ENCODE assay signal across 30 cellular contexts in the genomic region with DNA sequence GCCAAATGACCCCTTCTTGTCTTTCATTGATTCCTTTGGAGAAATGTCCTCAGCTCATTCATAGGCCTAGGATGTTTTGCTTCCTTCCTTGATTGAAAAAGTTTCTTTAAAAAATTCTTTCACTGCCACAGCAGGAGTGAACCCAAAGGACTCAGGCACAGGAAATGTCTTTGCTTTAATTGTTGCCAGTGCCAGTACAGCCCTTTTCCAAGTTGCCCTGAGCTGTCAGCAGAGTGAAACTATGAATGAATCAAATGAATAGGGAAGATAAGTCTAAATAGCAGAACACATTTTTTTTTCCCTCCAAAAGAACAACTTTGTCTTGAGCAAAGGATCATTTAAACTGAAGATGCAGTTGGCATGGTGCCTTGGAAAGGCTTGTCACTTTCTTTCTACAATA.
DNase-seq lines count a peak whose midpoint lies in the region; ATAC-seq and TF ChIP-seq lines count a peak whose summit lies in the region.
"Had no signal": no experiment of that assay in that cellular context is flagged by ENCODE, and none has a peak within 500 bp of the region (broad histone marks: within the 10 kb centered on the region; RNA-seq: fewer than 3 reads in every experiment).

No MANE protein-coding gene starts in this region.

- no peak overlapping the region for H3K4me3 Mint-ChIP-seq in chondrocyte (ENCODE audit: unreplicated experiment)
- peak overlapping the region; percentile 55 for H3K4me3 Mint-ChIP-seq in natural killer cell treated with Interleukin-12 subunit alpha and Interleukin-12 subunit beta and Interleukin-15 and Interleukin-18, amount 100 ng/mL, for 72 hours
- H3K4me3 Mint-ChIP-seq: activated CD8-positive, alpha-beta T cell treated with anti-CD3 and anti-CD28 coated beads for 36 hours; activated T-helper 1 cell treated with anti-CD3 and anti-CD28 coated beads, Interleukin-12 subunit alpha, Interleukin-12 subunit beta, Interleukin-2, Interleukin-4 antibody, amounts not matched to agents 30 ng/mL and 10 ng/mL and 1 ng/mL, durations not matched to agents 14 hours and 24 hours and 36 hours; CD4-positive, alpha-beta T cell; HFFc6; stimulated activated naive CD8-positive, alpha-beta T cell treated with anti-CD3 and anti-CD28 coated beads, Interleukin-15, Interleukin-2, amounts not matched to agents 100 ng/mL and 50 ng/mL, for 24 hours had no signal

- no peak overlapping the region for H3K27ac ChIP-seq in IMR-90 (ENCODE audit: insufficient read depth, low read length)
- H3K27ac ChIP-seq: adrenal gland, gastroesophageal sphincter, left lung, testis had no signal

- no peak overlapping the region for H2AK9ac ChIP-seq in IMR-90 (replicated peaks; ENCODE audit: low read depth, low read length, poor library complexity)

- intact Hi-C loops in Right ventricle myocardium inferior (cut with DNase I) (no loop called here), Right ventricle myocardium superior (cut with DNase I) (no loop called here), IMR-90 (cut with micrococcal nuclease) (no loop called here)

- H3K27me3 ChIP-seq in IMR-90 (ENCODE audit: control insufficient read depth, insufficient read depth, low read length) = no peaks in the 10 kb centered on the region
- H3K27me3 ChIP-seq: adrenal gland, body of pancreas, dorsolateral prefrontal cortex, gastroesophageal sphincter, left lung, testis had no signal

- H3K18ac ChIP-seq in IMR-90 (ENCODE audit: low read depth, low read length) = no peak overlapping the region

- no peak overlapping the region; the same call in 1 of the 2 replicates for H3K23ac ChIP-seq in IMR-90 (ENCODE audit: low read depth, low read length)

- no peak overlapping the region for H3K4me3 ChIP-seq in IMR-90 (ENCODE audit: insufficient read depth, low read depth, low read length)
- H3K4me3 ChIP-seq: adrenal gland, body of pancreas, dorsolateral prefrontal cortex, gastroesophageal sphincter, left lung, testis had no signal

- TF ChIP-seq CTCF in IMR-90 (conservative IDR thresholded peaks at IDR 0.05; ENCODE audit: low read depth, low read length) (no peak), chondrocyte (IDR thresholded peaks at IDR 0.05) (no peak)

- peak overlapping the region; percentile 70 for H3K27ac Mint-ChIP-seq in chondrocyte (ENCODE audit: unreplicated experiment)
- H3K27ac Mint-ChIP-seq in natural killer cell treated with Interleukin-12 subunit alpha and Interleukin-12 subunit beta and Interleukin-15 and Interleukin-18, amount 100 ng/mL, for 72 hours = peak overlapping the region; percentile 12 to 60
- H3K27ac Mint-ChIP-seq: activated CD8-positive, alpha-beta T cell treated with anti-CD3 and anti-CD28 coated beads for 36 hours; activated T-helper 1 cell treated with anti-CD3 and anti-CD28 coated beads, Interleukin-12 subunit alpha, Interleukin-12 subunit beta, Interleukin-2, Interleukin-4 antibody, amounts not matched to agents 30 ng/mL and 10 ng/mL and 1 ng/mL, durations not matched to agents 14 hours and 24 hours and 36 hours; CD4-positive, alpha-beta T cell; HFFc6; stimulated activated naive CD8-positive, alpha-beta T cell treated with anti-CD3 and anti-CD28 coated beads, Interleukin-15, Interleukin-2, amounts not matched to agents 100 ng/mL and 50 ng/mL, for 24 hours had no signal

- no peak overlapping the region for H2AFZ ChIP-seq in IMR-90 (replicated peaks; ENCODE audit: low read length, poor library complexity)

- DNase-seq in Right ventricle myocardium inferior (ENCODE audit: missing footprints) (no peak), Right ventricle myocardium superior (no peak), IMR-90 (no peak), chondrocyte (ENCODE audit: low spot score) (no peak), HuH-7.5 (ENCODE audit: low spot score) (no peak), NCI-H1694 (lab: John Stamatoyannopoulos, UW) (no peak)
- no peak for DNase-seq in natural killer cell treated with Interleukin-12 subunit alpha and Interleukin-12 subunit beta and Interleukin-15 and Interleukin-18, amount 100 ng/mL, for 72 hours (ENCODE audit: low spot score)
- DNase-seq in effector CD4-positive, alpha-beta T cell = no peak
- DNase-seq: 8988T; activated CD8-positive, alpha-beta memory T cell treated with anti-CD3 and anti-CD28 coated beads, Interleukin-2, amount 50 U/mL, for 48 hours; activated CD8-positive, alpha-beta T cell treated with anti-CD3 and anti-CD28 coated beads for 36 hours; activated naive CD4-positive, alpha-beta T cell treated with Interleukin-2 at 50 U/mL for 16 hours; adrenal gland; body of pancreas; CD4-positive, alpha-beta T cell; cerebellar nuclear complex; dorsolateral prefrontal cortex; HFFc6; left lung; NCI-H1105; NCI-H187 treated with DMSO at 0.1 percent for 48 hours; NCI-H2171 treated with DMSO at 0.1 percent for 48 hours; NCI-H510A; RPMI8226; small intestine; testis had no signal

- H3K14ac ChIP-seq in IMR-90 (replicated peaks; ENCODE audit: low read depth, low read length) = 0 out of 2 replicates have a peak overlapping the region, but pooled peaks have one; percentile 7

- H3K9me1 ChIP-seq in IMR-90 (ENCODE audit: insufficient read depth, low read length) = 0 out of 2 replicates have a peak, but pooled peaks cover 3% of the 10 kb centered on the region

- no peak overlapping the region for H2BK20ac ChIP-seq in IMR-90 (ENCODE audit: low read depth, low read length)

- no peak overlapping the region for H3K4me2 ChIP-seq in IMR-90 (ENCODE audit: low read depth, low read length)

- in situ Hi-C loops in IMR-90 (cut with MboI; ENCODE audit: low sequenced_read_pairs) = loop anchor here (10.0 kb wide), 1 partner anchor 440 kb away; no protein-coding TSS in a partner anchor

- no peak for TF ChIP-seq RAD21 in IMR-90 (IDR thresholded peaks at IDR 0.05; ENCODE audit: low read length)

- no peaks in the 10 kb centered on the region for H3K36me3 Mint-ChIP-seq in chondrocyte (ENCODE audit: low read depth)
- H3K36me3 Mint-ChIP-seq in natural killer cell treated with Interleukin-12 subunit alpha and Interleukin-12 subunit beta and Interleukin-15 and Interleukin-18, amount 100 ng/mL, for 72 hours = no peaks in the 10 kb centered on the region
- H3K36me3 Mint-ChIP-seq: naive thymus-derived CD8-positive, alpha-beta T cell had no signal

- no peak overlapping the region for H2AK5ac ChIP-seq in IMR-90 (ENCODE audit: low read depth, low read length)

- dilution Hi-C loops in IMR-90 (cut with HindIII; ENCODE audit: low sequenced_read_pairs, unreplicated experiment) = no loop called here

- POLR2A ChIA-PET in IMR-90 (lab: Charles Lee; ENCODE audit: unreplicated experiment) = interaction anchor here (0.7 kb wide), 1 partner anchor 9 kb away, joined by 3 read pairs; no protein-coding TSS in a partner anchor

- peaks cover 33 to 55% of the 10 kb centered on the region in 2 experiments for H3K79me1 ChIP-seq in IMR-90 (ENCODE audit: low read depth in 1 of 2, low read length in 2 of 2)

- no peak overlapping the region for H3K9ac ChIP-seq in IMR-90 (ENCODE audit: low read depth, low read length)

- H4K20me1 ChIP-seq in IMR-90 (ENCODE audit: insufficient read depth, low read length) = no peaks in the 10 kb centered on the region; the same call in 1 of the 2 replicates

- CTCF ChIA-PET in IMR-90 (lab: Yijun Ruan, JAX) = no interaction called here

- H4K8ac ChIP-seq in IMR-90 (ENCODE audit: low read depth in 2 of 2, low read length in 2 of 2) = no peak overlapping the region

- H2BK5ac ChIP-seq in IMR-90 (ENCODE audit: low read depth, low read length, poor library complexity, severe bottlenecking) = no peak overlapping the region

- no peaks in the 10 kb centered on the region for H3K9me3 ChIP-seq in IMR-90 (ENCODE audit: control insufficient read depth, insufficient read depth, low read length)
- H3K9me3 ChIP-seq: adrenal gland, body of pancreas, gastroesophageal sphincter, left lung, testis had no signal

- no peak overlapping the region for H3K56ac ChIP-seq in IMR-90 (ENCODE audit: extremely low read depth, insufficient read depth, low read length)

- H3K4ac ChIP-seq in IMR-90 (ENCODE audit: low read depth, low read length) = no peak overlapping the region

- ATAC-seq in Right ventricle myocardium inferior (peak; percentile 42), Right ventricle myocardium superior (ENCODE audit: poor library complexity) (no peak), IMR-90 (ENCODE audit: low read depth) (no peak)
- no peak for ATAC-seq in natural killer cell treated with Interleukin-12 subunit alpha and Interleukin-12 subunit beta and Interleukin-15 and Interleukin-18, amount 100 ng/mL, for 72 hours
- ATAC-seq: activated CD8-positive, alpha-beta T cell treated with anti-CD3 and anti-CD28 coated beads for 36 hours; body of pancreas; gastroesophageal sphincter; left lung had no signal

- BruUV-seq in IMR-90 (replicated peaks; lab: Mats Ljungman, UMichigan) = no TSS peak

- TF ChIP-seq POLR2A in IMR-90 (IDR thresholded peaks at IDR 0.05; ENCODE audit: low read depth, low read length) = no peak

- no peaks in the 10 kb centered on the region for H3K9me3 Mint-ChIP-seq in chondrocyte (ENCODE audit: low read depth)
- no peaks in the 10 kb centered on the region for H3K9me3 Mint-ChIP-seq in natural killer cell treated with Interleukin-12 subunit alpha and Interleukin-12 subunit beta and Interleukin-15 and Interleukin-18, amount 100 ng/mL, for 72 hours
- H3K9me3 Mint-ChIP-seq: activated CD8-positive, alpha-beta T cell treated with anti-CD3 and anti-CD28 coated beads for 36 hours; activated T-helper 1 cell treated with anti-CD3 and anti-CD28 coated beads, Interleukin-12 subunit alpha, Interleukin-12 subunit beta, Interleukin-2, Interleukin-4 antibody, amounts not matched to agents 30 ng/mL and 10 ng/mL and 1 ng/mL, durations not matched to agents 14 hours and 24 hours and 36 hours; CD4-positive, alpha-beta T cell; HFFc6; naive thymus-derived CD8-positive, alpha-beta T cell; stimulated activated naive CD8-positive, alpha-beta T cell treated with anti-CD3 and anti-CD28 coated beads, Interleukin-15, Interleukin-2, amounts not matched to agents 100 ng/mL and 50 ng/mL, for 24 hours had no signal

- no peaks in the 10 kb centered on the region for H3K27me3 Mint-ChIP-seq in chondrocyte (ENCODE audit: low read depth)
- no peaks in the 10 kb centered on the region for H3K27me3 Mint-ChIP-seq in natural killer cell treated with Interleukin-12 subunit alpha and Interleukin-12 subunit beta and Interleukin-15 and Interleukin-18, amount 100 ng/mL, for 72 hours
- H3K27me3 Mint-ChIP-seq: activated CD8-positive, alpha-beta T cell treated with anti-CD3 and anti-CD28 coated beads for 36 hours; CD4-positive, alpha-beta T cell; stimulated activated naive CD8-positive, alpha-beta T cell treated with anti-CD3 and anti-CD28 coated beads, Interleukin-15, Interleukin-2, amounts not matched to agents 100 ng/mL and 50 ng/mL, for 24 hours had no signal

- peaks cover 26% of the 10 kb centered on the region for H3K4me1 Mint-ChIP-seq in chondrocyte (ENCODE audit: low read depth)
- peaks cover 21 to 22% of the 10 kb centered on the region in 2 donors for H3K4me1 Mint-ChIP-seq in natural killer cell treated with Interleukin-12 subunit alpha and Interleukin-12 subunit beta and Interleukin-15 and Interleukin-18, amount 100 ng/mL, for 72 hours (ENCODE audit: low read depth in 2 of 2)

- H4K5ac ChIP-seq in IMR-90 (ENCODE audit: low read depth, low read length) = no peak overlapping the region

- H4K91ac ChIP-seq in IMR-90 (ENCODE audit: insufficient read depth, low read depth, low read length) = no peak overlapping the region

- H3K4me1 ChIP-seq in IMR-90 (ENCODE audit: control insufficient read depth, insufficient read depth, low read length) = peaks cover 3% of the 10 kb centered on the region; the same call in 1 of the 2 replicates
- H3K4me1 ChIP-seq: adrenal gland, testis had no signal

- peaks cover 6% of the 10 kb centered on the region; the same call in 1 of the 2 replicates for H3K36me3 ChIP-seq in IMR-90 (ENCODE audit: control insufficient read depth, insufficient read depth, low read length)
- H3K36me3 ChIP-seq: adrenal gland, gastroesophageal sphincter, left lung had no signal

- no peak overlapping the region for H2BK15ac ChIP-seq in IMR-90 (ENCODE audit: low read depth, low read length)

- H2BK120ac ChIP-seq in IMR-90 (ENCODE audit: low read depth, low read length) = no peak overlapping the region
